Comparison of ENCODE assay signal across 14 cellular contexts in the genomic region with DNA sequence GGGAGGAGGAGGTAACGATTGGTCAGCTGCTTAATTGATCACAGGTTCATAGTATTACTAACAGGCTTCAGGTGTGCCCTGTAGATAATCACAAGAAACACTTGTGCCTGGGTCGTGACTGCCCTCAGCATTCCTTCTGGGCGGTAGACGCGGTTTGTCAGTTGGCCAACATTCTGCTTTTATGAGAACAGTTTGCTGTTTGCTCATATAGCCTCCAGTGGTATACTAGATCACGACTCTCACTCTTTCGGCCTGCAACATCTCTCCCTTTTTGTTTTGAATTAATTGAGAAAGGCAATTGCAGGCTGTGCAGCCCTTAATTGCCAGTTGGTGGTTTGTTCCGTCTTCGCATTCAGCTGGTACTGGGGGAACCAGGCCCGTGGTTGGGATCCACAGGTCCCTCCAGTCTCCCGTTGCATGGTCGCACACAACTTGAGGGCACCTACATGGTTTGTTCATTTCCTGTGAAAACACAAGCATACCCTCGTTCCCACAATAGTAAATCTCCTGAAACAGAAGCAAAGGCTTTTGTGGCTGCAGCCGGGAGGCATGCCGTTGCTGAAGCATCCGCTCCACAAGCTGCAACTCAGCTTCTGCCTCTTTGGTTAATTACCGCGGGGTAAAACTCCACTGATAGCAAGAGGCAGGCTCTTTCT. TPM values are rescaled to one million over a fixed set of nuclear protein-coding genes. Genes with fewer than 3 reads are reported as not detected.
A peak's percentile ranks its signal among the peaks of the same experiment; 100 is the strongest.
DNase-seq lines count a peak whose midpoint lies in the region; ATAC-seq and TF ChIP-seq lines count a peak whose summit lies in the region.
"Had no signal": no experiment of that assay in that cellular context is flagged by ENCODE, and none has a peak within 500 bp of the region (broad histone marks: within the 10 kb centered on the region; RNA-seq: fewer than 3 reads in every experiment).

No MANE protein-coding gene starts in this region.

- H3K4me1 ChIP-seq in endodermal cell (ENCODE audit: control insufficient read depth, insufficient read depth, low read length) = no peaks in the 10 kb centered on the region
- peaks cover 12% of the 10 kb centered on the region for H3K4me1 ChIP-seq in smooth muscle cell (ENCODE audit: low read depth)
- H3K4me1 ChIP-seq: breast epithelium had no signal

- no peak overlapping the region for H3K4me3 Mint-ChIP-seq in activated naive CD4-positive, alpha-beta T cell treated with anti-CD3 and anti-CD28 coated beads for 36 hours
- no peak overlapping the region for H3K4me3 Mint-ChIP-seq in endodermal cell

- no peaks in the 10 kb centered on the region for H3K27me3 ChIP-seq in endodermal cell (ENCODE audit: control insufficient read depth, insufficient read depth, low read length, poor library complexity, severe bottlenecking)
- H3K27me3 ChIP-seq in smooth muscle cell (ENCODE audit: low read depth) = no peaks in the 10 kb centered on the region
- H3K27me3 ChIP-seq: breast epithelium, ovary had no signal

- peaks cover 8% of the 10 kb centered on the region for H3K9me3 Mint-ChIP-seq in activated naive CD4-positive, alpha-beta T cell treated with anti-CD3 and anti-CD28 coated beads for 36 hours
- H3K9me3 Mint-ChIP-seq in endodermal cell = peaks cover 14% of the 10 kb centered on the region

- no peaks in the 10 kb centered on the region for H3K36me3 Mint-ChIP-seq in activated naive CD4-positive, alpha-beta T cell treated with anti-CD3 and anti-CD28 coated beads for 36 hours (ENCODE audit: low read depth)
- H3K36me3 Mint-ChIP-seq in endodermal cell (ENCODE audit: low read depth) = no peaks in the 10 kb centered on the region

- H3K79me2 ChIP-seq in smooth muscle cell (ENCODE audit: low read depth) = no peaks in the 10 kb centered on the region

- H3K27ac Mint-ChIP-seq in activated naive CD4-positive, alpha-beta T cell treated with anti-CD3 and anti-CD28 coated beads for 36 hours = no peak overlapping the region
- H3K27ac Mint-ChIP-seq in endodermal cell = no peak overlapping the region

- H3K4me1 Mint-ChIP-seq in activated naive CD4-positive, alpha-beta T cell treated with anti-CD3 and anti-CD28 coated beads for 36 hours (ENCODE audit: low read depth) = peaks cover 24% of the 10 kb centered on the region
- H3K4me1 Mint-ChIP-seq in endodermal cell = peaks cover 12% of the 10 kb centered on the region

- H3K4me2 ChIP-seq in smooth muscle cell = peak overlapping the region; percentile 31

- WGBS in endodermal cell (ENCODE audit: insufficient coverage in 1 of 2, insufficient read length in 1 of 2), 2 experiments = 92 to 94% methylated on average over 17 to 18 of the region's 18 CpGs
- 58% methylated on average over 18 of the region's 18 CpGs for WGBS in smooth muscle cell (ENCODE audit: low lambda C conversion rate)

- no peak for ATAC-seq in HG03045 (IDR thresholded peaks at IDR 0.05; ENCODE audit: unreplicated experiment)

- H3K9ac ChIP-seq in endodermal cell (ENCODE audit: extremely low read depth, low read length, poor library complexity, severe bottlenecking) (no peak overlapping the region), smooth muscle cell (ENCODE audit: low read depth) (no peak overlapping the region)

- TF ChIP-seq CTCF in endodermal cell (conservative IDR thresholded peaks at IDR 0.05) (no peak), smooth muscle cell (IDR thresholded peaks at IDR 0.05; ENCODE audit: borderline replicate concordance, insufficient read depth, poor library complexity, severe bottlenecking) (no peak)

- H4K20me1 ChIP-seq in smooth muscle cell (ENCODE audit: low read depth) = no peaks in the 10 kb centered on the region

- DNase-seq in activated naive CD4-positive, alpha-beta T cell treated with anti-CD3 and anti-CD28 coated beads for 36 hours = peak; percentile 11
- DNase-seq in activated naive CD4-positive, alpha-beta T cell (lab: John Stamatoyannopoulos, UW) = no peak
- DNase-seq in MV-4-11 (lab: John Stamatoyannopoulos, UW) = peak; percentile 60
- peak; percentile 26 for DNase-seq in endodermal cell
- DNase-seq in smooth muscle cell (lab: John Stamatoyannopoulos, UW; ENCODE audit: unreplicated experiment) = no peak
- DNase-seq in NCI-H526 (lab: John Stamatoyannopoulos, UW) = no peak
- DNase-seq in NCI-H2227 (lab: John Stamatoyannopoulos, UW; ENCODE audit: unreplicated experiment) = no peak
- DNase-seq: GDM1; KG1; stimulated activated naive CD4-positive, alpha-beta T cell treated with Interleukin-2 at 50 U/mL for 16 hours had no signal

- intact Hi-C loops in activated naive CD4-positive, alpha-beta T cell treated with anti-CD3 and anti-CD28 coated beads for 36 hours (cut with micrococcal nuclease) = no loop called here

- H3K4me3 ChIP-seq in endodermal cell (ENCODE audit: low read length) (no peak overlapping the region), smooth muscle cell (no peak overlapping the region)
- H3K4me3 ChIP-seq: breast epithelium, lung, ovary had no signal

- H2AFZ ChIP-seq in smooth muscle cell (ENCODE audit: low read depth) = no peak overlapping the region

- CTCF ChIA-PET in activated naive CD4-positive, alpha-beta T cell treated with anti-CD3 and anti-CD28 coated beads for 36 hours (lab: Charles Lee) = interaction anchor here (0.7 to 2.9 kb wide), 3 partner anchors 24 to 40 kb away, joined by 3 to 14 read pairs (median 3); no protein-coding TSS in a partner anchor

- no peaks in the 10 kb centered on the region for H3K27me3 Mint-ChIP-seq in activated naive CD4-positive, alpha-beta T cell treated with anti-CD3 and anti-CD28 coated beads for 36 hours (ENCODE audit: low read depth)
- peaks cover 4% of the 10 kb centered on the region for H3K27me3 Mint-ChIP-seq in endodermal cell (ENCODE audit: insufficient read depth)

- no peaks in the 10 kb centered on the region for H3F3A ChIP-seq in smooth muscle cell (ENCODE audit: low read depth)

- H3K27ac ChIP-seq in endodermal cell (ENCODE audit: low read depth, low read length) (no peak overlapping the region), smooth muscle cell (ENCODE audit: low read depth) (peak overlapping the region; percentile 63)
- H3K27ac ChIP-seq: breast epithelium, ovary had no signal

- H3K36me3 ChIP-seq in endodermal cell (ENCODE audit: control insufficient read depth, insufficient read depth, low read length) = no peaks in the 10 kb centered on the region
- H3K36me3 ChIP-seq in smooth muscle cell (ENCODE audit: low read depth) = no peaks in the 10 kb centered on the region
- H3K36me3 ChIP-seq: breast epithelium, ovary had no signal

- H3K9me3 ChIP-seq in endodermal cell (ENCODE audit: control insufficient read depth, low read length) = peaks cover 15% of the 10 kb centered on the region
- no peaks in the 10 kb centered on the region for H3K9me3 ChIP-seq in smooth muscle cell (replicated peaks; ENCODE audit: low read depth)

RNA-seq across cellular contexts. Expression of a gene that starts 30.3 kb away (rescaled TPM):
- not detected for total RNA-seq in activated naive CD4-positive, alpha-beta T cell treated with anti-CD3 and anti-CD28 coated beads for 36 hours
- total RNA-seq in endodermal cell (under 1 TPM in 1 of 2 donors, not detected in 1; 0.24 TPM), smooth muscle cell (not detected in 2 replicates)
- 5.0 TPM for polyA plus RNA-seq in endodermal cell (2013, experiment 1 of 2)
- 4.8 TPM for polyA plus RNA-seq in endodermal cell (2013, experiment 2 of 2)
- polyA plus RNA-seq in smooth muscle cell = not detected in 2 replicates
- total RNA-seq: breast epithelium, ovary had no signal

RNA-seq across cellular contexts. Expression of a gene that starts 59.7 kb away (rescaled TPM):
- total RNA-seq in activated naive CD4-positive, alpha-beta T cell treated with anti-CD3 and anti-CD28 coated beads for 36 hours = 10 to 100 TPM; 14.6 to 15.5 TPM
- 1 to 10 TPM; 3.9 to 9.8 TPM for total RNA-seq in endodermal cell
- 4.8 TPM for polyA plus RNA-seq in endodermal cell (2013, experiment 1 of 2)
- polyA plus RNA-seq in endodermal cell (2013, experiment 2 of 2) = 4.8 TPM
- total RNA-seq in smooth muscle cell = 8.4 and 9.7 TPM in 2 replicates
- 21.0 and 22.3 TPM in 2 replicates for polyA plus RNA-seq in smooth muscle cell

Comparison
In these comparisons a context has a peak if more than half of its experiments do, and no peak if none do; other contexts are left out.
1. DNase-seq: peak in activated naive CD4-positive, alpha-beta T cell treated with anti-CD3 and anti-CD28 coated beads for 36 hours (single experiment), MV-4-11 (single experiment) and endodermal cell (single experiment); none in activated naive CD4-positive, alpha-beta T cell (0 of 4), smooth muscle cell (single experiment), NCI-H526 (0 of 2) and NCI-H2227 (single experiment).